In genomic region chrX:68940601-68941000, GRCh38 we compare ENCODE assay signal across 16 cellular contexts.
"Had no signal": no experiment of that assay in that cellular context is flagged by ENCODE, and none has a peak within 500 bp of the region (broad histone marks: within the 10 kb centered on the region; RNA-seq: fewer than 3 reads in every experiment).

No MANE protein-coding gene starts in this region.

- H3K4me3 ChIP-seq: cardiac muscle cell, stomach, thoracic aorta, uterus had no signal

- H3K4me1 ChIP-seq: uterus had no signal

- H3K36me3 ChIP-seq: cardiac muscle cell, stomach, thoracic aorta, uterus had no signal

- H3K9me3 ChIP-seq: stomach, thoracic aorta, uterus had no signal

- H3K27me3 ChIP-seq: cardiac muscle cell, stomach, uterus had no signal

- DNase-seq: activated gamma-delta T cell treated with Interleukin-2 at 50 U/mL for 16 hours; activated naive CD8-positive, alpha-beta T cell treated with anti-CD3 and anti-CD28 coated beads for 36 hours; cortex of kidney; effector memory CD4-positive, alpha-beta T cell; hypothalamus; midbrain; natural killer cell; occipital lobe; stimulated activated CD4-positive, alpha-beta T cell treated with anti-CD3 and anti-CD28 coated beads, Interleukin-15, amount 100 ng/mL, for 24 hours; stimulated activated CD4-positive, alpha-beta T cell treated with anti-CD3 and anti-CD28 coated beads, Interleukin-4, amount 100 ng/mL, for 4 hours; stomach; uterus had no signal

- ATAC-seq: activated CD4-positive, CD25-positive, alpha-beta regulatory T cell treated with anti-CD3 and anti-CD28 coated beads, Interleukin-2, amount 50 U/mL, for 24 hours; natural killer cell had no signal

- H3K27ac ChIP-seq: cardiac muscle cell, epithelial cell of prostate, stomach, thoracic aorta, uterus had no signal
